11 cellular contexts compared by ENCODE assay signal in genomic region chr3:43289401-43289800, GRCh38. TPM values are rescaled to one million over a fixed set of nuclear protein-coding genes. Genes with fewer than 3 reads are reported as not detected.
DNase-seq lines count a peak whose midpoint lies in the region; ATAC-seq, FAIRE-seq and TF ChIP-seq lines count a peak whose summit lies in the region.
"Had no signal": no experiment of that assay in that cellular context is flagged by ENCODE, and none has a peak within 500 bp of the region (broad histone marks: within the 10 kb centered on the region; RNA-seq: fewer than 3 reads in every experiment).

No MANE protein-coding gene starts in this region.

- peak overlapping the region; percentile 92 for H3K27ac Mint-ChIP-seq in activated T-cell treated with anti-CD3 and anti-CD28 coated beads, Interleukin-2, amount 50 U/mL, for 24 hours

- H3K27ac ChIP-seq in GM12878 (ENCODE audit: control insufficient read depth, insufficient read depth) (no peak overlapping the region), lower lobe of right lung (peak overlapping the region; percentile 83), tibial artery (no peak overlapping the region), pancreas (peak overlapping the region in 2 of 4 donors; percentile 70 to 82)

- BruUV-seq in GM12878 (replicated peaks; lab: Mats Ljungman, UMichigan) = no TSS peak

- no peaks in the 10 kb centered on the region for H4K20me1 ChIP-seq in GM12878 (ENCODE audit: control insufficient read depth, insufficient read depth)

- WGBS in GM12878 (ENCODE audit: insufficient coverage, insufficient replicate concordance, low lambda C conversion rate, missing lambda C conversion rate) = 68% methylated on average over 2 of the region's 2 CpGs
- WGBS in pancreas, 2 donors = 23 to 32% methylated on average over 2 of the region's 2 CpGs

- TF ChIP-seq EP300 in GM12878 (IDR thresholded peaks at IDR 0.05; ENCODE audit: borderline replicate concordance in 1 of 2, control insufficient read depth in 1 of 2, low read depth in 2 of 2, low read length in 2 of 2) = no peak

- no peak for TF ChIP-seq CTCF in GM12878 (IDR thresholded peaks at IDR 0.05 in 2 of 3, conservative IDR thresholded peaks at IDR 0.05 in 1 of 3; ENCODE audit: control insufficient read depth in 2 of 3, extremely low read depth in 1 of 3, insufficient read depth in 1 of 3, low read depth in 3 of 3, low read length in 3 of 3)
- no peak for TF ChIP-seq CTCF in lower lobe of right lung (IDR thresholded peaks at IDR 0.05)
- no peak for TF ChIP-seq CTCF in tibial artery (IDR thresholded peaks at IDR 0.05)
- TF ChIP-seq CTCF in pancreas (IDR thresholded peaks at IDR 0.05) = no peak

- H3K9me3 Mint-ChIP-seq in activated T-cell treated with anti-CD3 and anti-CD28 coated beads, Interleukin-2, amount 50 U/mL, for 24 hours = no peaks in the 10 kb centered on the region

- peak overlapping the region; percentile 90 for H3K4me3 Mint-ChIP-seq in activated T-cell treated with anti-CD3 and anti-CD28 coated beads, Interleukin-2, amount 50 U/mL, for 24 hours

- CTCF ChIA-PET in GM12878 (lab: Yijun Ruan, JAX) = no interaction called here

- peaks cover 0 to 8% of the 10 kb centered on the region in 2 experiments; a peak in 1 of 4 replicates for H3K36me3 ChIP-seq in GM12878 (ENCODE audit: control insufficient read depth in 2 of 2, insufficient read depth in 2 of 2, low read length in 1 of 2)
- peaks cover 4% of the 10 kb centered on the region for H3K36me3 ChIP-seq in lower lobe of right lung
- no peaks in the 10 kb centered on the region for H3K36me3 ChIP-seq in tibial artery
- no peaks in the 10 kb centered on the region for H3K36me3 ChIP-seq in pancreas

- RAD21 ChIA-PET in GM12878 (lab: Charles Lee; ENCODE audit: unreplicated experiment) = interaction anchor here (1.0 to 1.2 kb wide), 2 partner anchors 8 to 114 kb away, joined by 3 read pairs; no protein-coding TSS in a partner anchor

- H3K9me3 ChIP-seq in GM12878 (replicated peaks; ENCODE audit: control insufficient read depth, insufficient read depth, low read length) (no peaks in the 10 kb centered on the region), lower lobe of right lung (no peaks in the 10 kb centered on the region), tibial artery (no peaks in the 10 kb centered on the region), pancreas (no peaks in the 10 kb centered on the region)
- H3K9me3 ChIP-seq: mucosa of descending colon had no signal

- POLR2A ChIA-PET in GM12878 (lab: Charles Lee) = no interaction called here

- H3K27me3 Mint-ChIP-seq in activated T-cell treated with anti-CD3 and anti-CD28 coated beads, Interleukin-2, amount 50 U/mL, for 24 hours = no peaks in the 10 kb centered on the region

- peak overlapping the region; percentile 86 for H3K4me2 ChIP-seq in GM12878 (ENCODE audit: control insufficient read depth, insufficient read depth)

- ATAC-seq in GM12878 = no peak
- ATAC-seq in lower lobe of right lung = no peak
- no peak for ATAC-seq in GM18505 (IDR thresholded peaks at IDR 0.05; ENCODE audit: unreplicated experiment)
- ATAC-seq in pancreas = no peak
- no peak for ATAC-seq in HG02852 (IDR thresholded peaks at IDR 0.05; ENCODE audit: unreplicated experiment)
- ATAC-seq: mucosa of descending colon had no signal

- H2AFZ ChIP-seq in GM12878 (ENCODE audit: control insufficient read depth, low read depth, low read length) = no peak overlapping the region

- in situ Hi-C loops in GM12878 (cut with MboI) = no loop called here

- FAIRE-seq in GM12878 (lab: Jason Lieb, UNC) (peak; percentile 7), pancreas (lab: Jason Lieb, UNC) (no peak)

- H3K4me3 ChIP-seq in GM12878 = peak overlapping the region; percentile 82; the same call in 1 of the 2 replicates
- peak overlapping the region; percentile 70 for H3K4me3 ChIP-seq in lower lobe of right lung
- peak overlapping the region; percentile 62 to 66 for H3K4me3 ChIP-seq in tibial artery
- peak overlapping the region in 2 of 4 donors; percentile 56 to 63 for H3K4me3 ChIP-seq in pancreas
- H3K4me3 ChIP-seq: mucosa of descending colon had no signal

- no peak for TF ChIP-seq POLR2A in GM12878 (IDR thresholded peaks at IDR 0.05; ENCODE audit: low read depth, low read length)
- no peak for TF ChIP-seq POLR2A in GM18505 (IDR thresholded peaks at IDR 0.05; ENCODE audit: borderline replicate concordance, extremely low read depth, insufficient read depth, insufficient read length)

- H3K9ac ChIP-seq in GM12878 (ENCODE audit: control insufficient read depth, insufficient read depth, low read length) = no peak overlapping the region

- no peak for TF ChIP-seq RAD21 in GM12878 (IDR thresholded peaks at IDR 0.05; ENCODE audit: insufficient read depth, low read depth, low read length)

- peaks cover 28% of the 10 kb centered on the region for H3K36me3 Mint-ChIP-seq in activated T-cell treated with anti-CD3 and anti-CD28 coated beads, Interleukin-2, amount 50 U/mL, for 24 hours (ENCODE audit: low read depth)

- intact Hi-C loops in GM12878 (cut with micrococcal nuclease; ENCODE audit: unreplicated experiment) (no loop called here), lower lobe of right lung (cut with DNase I) (loop anchor here (10.0 kb wide), 1 partner anchor 115 kb away; no protein-coding TSS in a partner anchor), tibial artery (cut with DNase I; ENCODE audit: low total_unique reads) (no loop called here), pancreas (cut with DNase I) (no loop called here)

- DNase-seq in activated T-cell treated with anti-CD3 and anti-CD28 coated beads, Interleukin-2, amount 50 U/mL, for 24 hours = no peak
- DNase-seq in activated T-cell treated with anti-CD3 and anti-CD28 coated beads for 4 hours = no peak
- DNase-seq in GM12878 (ENCODE audit: low read depth, low spot score) = no peak
- no peak for DNase-seq in lower lobe of right lung
- DNase-seq in tibial artery = no peak
- DNase-seq in pancreas = no peak
- DNase-seq: cerebellar nuclear complex, mucosa of descending colon, NCI-H187 treated with DMSO at 0.1 percent for 48 hours had no signal

- SMC1A ChIA-PET in GM12878 (lab: Charles Lee; ENCODE audit: uncharacterized antibody, unreplicated experiment) = interaction anchor here (1.4 to 1.5 kb wide), 2 partner anchors 10 to 75 kb away, joined by 3 to 10 read pairs; no protein-coding TSS in a partner anchor

- H3K4me1 Mint-ChIP-seq in activated T-cell treated with anti-CD3 and anti-CD28 coated beads, Interleukin-2, amount 50 U/mL, for 24 hours (ENCODE audit: low read depth) = peaks cover 66% of the 10 kb centered on the region

- H3K4me1 ChIP-seq in GM12878 (ENCODE audit: control insufficient read depth, insufficient read depth, low read length) (peaks cover 17% of the 10 kb centered on the region), lower lobe of right lung (peaks cover 71% of the 10 kb centered on the region), tibial artery (peaks cover 0 to 55% (median 23%) of the 10 kb centered on the region in 4 donors), pancreas (peaks cover 10 to 53% (median 46%) of the 10 kb centered on the region in 3 donors)

- H3K27me3 ChIP-seq in GM12878 (replicated peaks in 1 of 2; ENCODE audit: control insufficient read depth in 2 of 2, insufficient read depth in 2 of 2, low read length in 1 of 2) (no peaks in the 10 kb centered on the region), lower lobe of right lung (ENCODE audit: low read depth) (no peaks in the 10 kb centered on the region), tibial artery (no peaks in the 10 kb centered on the region), pancreas (no peaks in the 10 kb centered on the region)

- H3K79me2 ChIP-seq in GM12878 (ENCODE audit: control insufficient read depth, insufficient read depth, low read length) = peaks cover 60% of the 10 kb centered on the region

TF ChIP-seq in GM12878, 131 proteins besides CTCF, POLR2A, EP300 and RAD21 (continues in another document):
- TF ChIP-seq GATAD2B (conservative IDR thresholded peaks at IDR 0.05; ENCODE audit: low read depth) (no peak), CBFB (IDR thresholded peaks at IDR 0.05; ENCODE audit: low read depth) (no peak), HDGF (IDR thresholded peaks at IDR 0.05) (no peak), ATF7 (IDR thresholded peaks at IDR 0.05; ENCODE audit: low read depth) (no peak), TBL1XR1 (IDR thresholded peaks at IDR 0.05; ENCODE audit: low read depth, low read length) (no peak)
- TF ChIP-seq, protein P1, sequence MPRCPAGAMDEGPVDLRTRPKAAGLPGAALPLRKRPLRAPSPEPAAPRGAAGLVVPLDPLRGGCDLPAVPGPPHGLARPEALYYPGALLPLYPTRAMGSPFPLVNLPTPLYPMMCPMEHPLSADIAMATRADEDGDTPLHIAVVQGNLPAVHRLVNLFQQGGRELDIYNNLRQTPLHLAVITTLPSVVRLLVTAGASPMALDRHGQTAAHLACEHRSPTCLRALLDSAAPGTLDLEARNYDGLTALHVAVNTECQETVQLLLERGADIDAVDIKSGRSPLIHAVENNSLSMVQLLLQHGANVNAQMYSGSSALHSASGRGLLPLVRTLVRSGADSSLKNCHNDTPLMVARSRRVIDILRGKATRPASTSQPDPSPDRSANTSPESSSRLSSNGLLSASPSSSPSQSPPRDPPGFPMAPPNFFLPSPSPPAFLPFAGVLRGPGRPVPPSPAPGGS (IDR thresholded peaks at IDR 0.05; ENCODE audit: borderline replicate concordance, insufficient read depth, low read depth, low read length, poor library complexity, severe bottlenecking) = no peak

RNA-seq across cellular contexts. Expression of gene SNRK, which starts 3.1 kb away (rescaled TPM):
- 34.1 and 35.4 TPM in 2 replicates for total RNA-seq in GM12878 (2013; cell fraction: nucleolus; rRNA removed)
- total RNA-seq in GM12878 (2014; rRNA removed) (10.8 and 13.5 TPM in 2 replicates), GM12878 (2014; rRNA removed; fragmentation: Illumina TruSeq; extraction: Trizol) (11.6 and 12.1 TPM in 2 replicates), GM12878 (2021) (10.8 and 11.4 TPM in 2 replicates), lower lobe of right lung (55.1 TPM), pancreas (10 to 100 TPM; 14.4 to 24.2 (median 18.2) TPM)
- 3.6 TPM for polyA plus RNA-seq in GM12878 (2011; ENCODE audit: low read depth)
- polyA plus RNA-seq in GM12878 (2011; rRNA removed) (9.9 and 14.0 TPM in 2 replicates), GM12878 (2014; fragmentation: Illumina TruSeq; extraction: Trizol) (8.2 and 10.1 TPM in 2 replicates), GM12878 (2014; fragmentation: Nextera tagmentation; extraction: Ambion mirVana) (1 to 10 TPM; 1.6 to 2.2 TPM), GM12878 (2014; rRNA removed) (6.2 and 7.7 TPM in 2 replicates), GM12878 (2016; fragmentation: Nextera tagmentation; extraction: Ambion mirVana) (1 to 10 TPM; 5.5 to 7.0 TPM), pancreas (10 to 100 TPM in 1 of 2 donors, 1 to 10 TPM in 1; 6.3 to 13.5 TPM)
- polyA plus RNA-seq in GM12878 (2011; cell fraction: cytosol; rRNA removed) = 5.5 and 6.0 TPM in 2 replicates
- 9.4 and 10.8 TPM in 2 replicates for polyA plus RNA-seq in GM12878 (2011; cell fraction: nucleus; rRNA removed)
- 4.9 and 5.4 TPM in 2 replicates for polyA plus RNA-seq in GM12878 (2012)
- 25.1 and 32.6 TPM in 2 replicates for polyA minus RNA-seq in GM12878 (2011; rRNA and poly(A)+ RNA removed)
- 8.5 and 11.8 TPM in 2 replicates for polyA minus RNA-seq in GM12878 (2011; cell fraction: cytosol; rRNA and poly(A)+ RNA removed)
- polyA minus RNA-seq in GM12878 (2011; cell fraction: nucleus; rRNA and poly(A)+ RNA removed) = 9.2 and 11.8 TPM in 2 replicates
